In genomic region chr3:155500429-155500828, GRCh38 we compare ENCODE assay signal across 25 cellular contexts.
"Had no signal": no experiment of that assay in that cellular context is flagged by ENCODE, and none has a peak within 500 bp of the region (broad histone marks: within the 10 kb centered on the region; RNA-seq: fewer than 3 reads in every experiment).

No MANE protein-coding gene starts in this region.

- DNase-seq: colonic mucosa; dermis blood vessel endothelial cell; erythroblast; gastrocnemius medialis; heart right ventricle; hypothalamus; left lung; lower lobe of right lung; natural killer cell; nucleus accumbens; pancreas; right cardiac atrium; stimulated activated CD4-positive, alpha-beta T cell treated with anti-CD3 and anti-CD28 coated beads, Interleukin-15, amount 100 ng/mL, for 24 hours; stimulated activated CD4-positive, alpha-beta T cell treated with anti-CD3 and anti-CD28 coated beads, Interleukin-1b, Interleukin-23, amount 100 ng/mL, for 48 hours; stimulated activated CD4-positive, alpha-beta T cell treated with anti-CD3 and anti-CD28 coated beads, Interleukin-4, amount 100 ng/mL, for 24 hours; tibial artery; upper lobe of right lung had no signal

- H3K36me3 Mint-ChIP-seq: memory B cell; mesothelial cell of epicardium; natural killer cell; stimulated activated memory B cell treated with anti-CD40 and anti-IgM and Interleukin-4, amounts not matched to agents 10 μg/mL and 1 μg/mL and 100 μg/mL, for 72 hours had no signal

- H3K9ac ChIP-seq: neural progenitor cell had no signal

- H2AFZ ChIP-seq: neural progenitor cell had no signal

- H3K4me1 Mint-ChIP-seq: memory B cell, mesothelial cell of epicardium, natural killer cell, neural progenitor cell had no signal

- H3K4me2 ChIP-seq: neural progenitor cell had no signal

- H3K9me3 Mint-ChIP-seq: neural progenitor cell; stimulated activated memory B cell treated with anti-CD40 and anti-IgM and Interleukin-4, amounts not matched to agents 10 μg/mL and 1 μg/mL and 100 μg/mL, for 72 hours; stimulated activated naive CD8-positive, alpha-beta T cell treated with anti-CD3 and anti-CD28 coated beads, Interleukin-15, Interleukin-2, amounts not matched to agents 100 ng/mL and 50 ng/mL, for 24 hours had no signal

- H3K4me1 ChIP-seq: colonic mucosa, gastrocnemius medialis, heart right ventricle, left lung, lower lobe of right lung, pancreas, tibial artery, upper lobe of right lung, vagina had no signal

- H3K4me3 Mint-ChIP-seq: memory B cell; mesothelial cell of epicardium; natural killer cell; neural progenitor cell; stimulated activated memory B cell treated with anti-CD40 and anti-IgM and Interleukin-4, amounts not matched to agents 10 μg/mL and 1 μg/mL and 100 μg/mL, for 72 hours; stimulated activated naive CD8-positive, alpha-beta T cell treated with anti-CD3 and anti-CD28 coated beads, Interleukin-15, Interleukin-2, amounts not matched to agents 100 ng/mL and 50 ng/mL, for 24 hours had no signal

- H3K27me3 ChIP-seq: colonic mucosa, gastrocnemius medialis, heart right ventricle, left lung, neural progenitor cell, pancreas, tibial artery, upper lobe of right lung, vagina had no signal

- H3K27me3 Mint-ChIP-seq: memory B cell; progenitor cell of endocrine pancreas; stimulated activated memory B cell treated with anti-CD40 and anti-IgM and Interleukin-4, amounts not matched to agents 10 μg/mL and 1 μg/mL and 100 μg/mL, for 72 hours; stimulated activated naive CD8-positive, alpha-beta T cell treated with anti-CD3 and anti-CD28 coated beads, Interleukin-15, Interleukin-2, amounts not matched to agents 100 ng/mL and 50 ng/mL, for 24 hours had no signal

- FAIRE-seq: keratinocyte, pancreas had no signal

- H3K27ac Mint-ChIP-seq: memory B cell; mesothelial cell of epicardium; natural killer cell; neural progenitor cell; progenitor cell of endocrine pancreas; stimulated activated memory B cell treated with anti-CD40 and anti-IgM and Interleukin-4, amounts not matched to agents 10 μg/mL and 1 μg/mL and 100 μg/mL, for 72 hours; stimulated activated naive CD8-positive, alpha-beta T cell treated with anti-CD3 and anti-CD28 coated beads, Interleukin-15, Interleukin-2, amounts not matched to agents 100 ng/mL and 50 ng/mL, for 24 hours had no signal

- H3K36me3 ChIP-seq: colonic mucosa, gastrocnemius medialis, heart right ventricle, left lung, lower lobe of right lung, neural progenitor cell, pancreas, tibial artery, upper lobe of right lung, vagina had no signal

- H3K4me3 ChIP-seq: colonic mucosa, gastrocnemius medialis, heart right ventricle, left lung, lower lobe of right lung, neural progenitor cell, pancreas, tibial artery, upper lobe of right lung, vagina had no signal

- ATAC-seq: gastrocnemius medialis; heart right ventricle; left lung; lower lobe of right lung; natural killer cell; pancreas; right cardiac atrium; stimulated activated memory B cell treated with anti-CD40 and anti-IgM and Interleukin-4, amounts not matched to agents 10 μg/mL and 1 μg/mL and 100 μg/mL, for 72 hours; upper lobe of right lung had no signal

- H3K9me3 ChIP-seq: colonic mucosa, gastrocnemius medialis, heart right ventricle, left lung, lower lobe of right lung, tibial artery, upper lobe of right lung, vagina had no signal

- H3K27ac ChIP-seq: colonic mucosa, gastrocnemius medialis, heart right ventricle, left lung, lower lobe of right lung, neural progenitor cell, pancreas, tibial artery, upper lobe of right lung, vagina had no signal
